13 cellular contexts compared by ENCODE assay signal in the genomic region with DNA sequence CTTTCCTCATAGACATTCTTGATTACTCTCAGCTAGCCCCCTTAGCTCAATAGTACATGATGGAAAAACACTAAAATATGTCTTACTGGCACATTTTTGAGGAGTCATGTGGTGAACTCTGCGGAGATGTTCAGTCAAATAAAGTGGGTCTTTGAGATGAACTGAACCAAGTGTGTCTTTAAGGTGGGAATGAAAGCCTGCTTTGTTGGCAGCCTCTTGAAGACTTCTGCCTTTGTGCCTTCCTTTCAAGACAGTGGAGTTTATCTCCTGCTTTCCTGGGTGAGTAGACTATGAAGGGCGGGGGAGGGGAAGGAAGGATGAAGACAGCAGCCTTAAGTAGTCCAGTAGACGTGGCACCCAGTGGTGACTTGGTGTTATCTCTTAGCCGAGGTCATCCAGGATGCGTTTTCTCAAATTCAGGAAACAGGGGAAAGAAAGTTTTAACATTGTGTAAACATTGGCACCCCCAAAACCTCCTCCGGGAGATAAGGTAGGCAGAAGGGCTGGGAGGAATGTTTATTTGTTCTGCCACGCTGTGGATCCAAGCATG.
"Had no signal": no experiment of that assay in that cellular context is flagged by ENCODE, and none has a peak within 500 bp of the region (broad histone marks: within the 10 kb centered on the region; RNA-seq: fewer than 3 reads in every experiment).

No MANE protein-coding gene starts in this region.

- H3K4me3 Mint-ChIP-seq: activated naive CD4-positive, alpha-beta T cell treated with anti-CD3 and anti-CD28 coated beads, Interleukin-2, amount 10 ng/mL, durations not matched to agents 7 days and 5 days; naive thymus-derived CD4-positive, alpha-beta T cell; stimulated activated memory B cell treated with anti-CD40 and anti-IgM and Interleukin-4, amounts not matched to agents 10 μg/mL and 1 μg/mL and 100 μg/mL, for 72 hours had no signal

- H3K27ac Mint-ChIP-seq: activated naive CD4-positive, alpha-beta T cell treated with anti-CD3 and anti-CD28 coated beads, Interleukin-2, amount 10 ng/mL, durations not matched to agents 7 days and 5 days; stimulated activated memory B cell treated with anti-CD40 and anti-IgM and Interleukin-4, amounts not matched to agents 10 μg/mL and 1 μg/mL and 100 μg/mL, for 72 hours had no signal

- H3K27ac ChIP-seq: uterus had no signal

- H3K27me3 ChIP-seq: thyroid gland, uterus had no signal

- H3K9me3 Mint-ChIP-seq: activated naive CD4-positive, alpha-beta T cell treated with anti-CD3 and anti-CD28 coated beads, Interleukin-2, amount 10 ng/mL, durations not matched to agents 7 days and 5 days; activated T-helper 2 cell treated with anti-CD3 and anti-CD28 coated beads, Interferon-gamma antibody, Interleukin-2, Interleukin-4, amounts not matched to agents 10 μg/mL and 5 μg/mL and 100 μg/mL, durations not matched to agents 14 hours and 24 hours and 36 hours; naive thymus-derived CD4-positive, alpha-beta T cell; stimulated activated memory B cell treated with anti-CD40 and anti-IgM and Interleukin-4, amounts not matched to agents 10 μg/mL and 1 μg/mL and 100 μg/mL, for 72 hours had no signal

- H3K36me3 ChIP-seq: thyroid gland, uterus had no signal

- H3K27me3 Mint-ChIP-seq: activated naive CD4-positive, alpha-beta T cell treated with anti-CD3 and anti-CD28 coated beads, Interleukin-2, amount 10 ng/mL, durations not matched to agents 7 days and 5 days; naive thymus-derived CD4-positive, alpha-beta T cell; stimulated activated memory B cell treated with anti-CD40 and anti-IgM and Interleukin-4, amounts not matched to agents 10 μg/mL and 1 μg/mL and 100 μg/mL, for 72 hours had no signal

- H3K4me1 Mint-ChIP-seq: stimulated activated memory B cell treated with anti-CD40 and anti-IgM and Interleukin-4, amounts not matched to agents 10 μg/mL and 1 μg/mL and 100 μg/mL, for 72 hours had no signal

- DNase-seq: activated CD4-positive, CD25-positive, alpha-beta regulatory T cell treated with anti-CD3 and anti-CD28 coated beads, Interleukin-2, amount 50 U/mL, for 72 hours; activated naive CD4-positive, alpha-beta T cell treated with anti-CD3 and anti-CD28 coated beads, Interleukin-2, amount 10 ng/mL, durations not matched to agents 7 days and 5 days; hippocampal formation; mucosa of descending colon; naive thymus-derived CD4-positive, alpha-beta T cell; nucleus accumbens; stimulated activated CD4-positive, alpha-beta T cell treated with anti-CD3 and anti-CD28 coated beads, Interleukin-2, amount 100 ng/mL, for 48 hours; T-helper 9 cell; uterus had no signal

- ATAC-seq: left lobe of liver; mucosa of descending colon; stimulated activated memory B cell treated with anti-CD40 and anti-IgM and Interleukin-4, amounts not matched to agents 10 μg/mL and 1 μg/mL and 100 μg/mL, for 72 hours had no signal

- H3K4me1 ChIP-seq: uterus had no signal

- H3K4me3 ChIP-seq: mucosa of descending colon, thyroid gland, uterus had no signal
